Comparison of ENCODE assay signal across 8 cellular contexts in the genomic region with DNA sequence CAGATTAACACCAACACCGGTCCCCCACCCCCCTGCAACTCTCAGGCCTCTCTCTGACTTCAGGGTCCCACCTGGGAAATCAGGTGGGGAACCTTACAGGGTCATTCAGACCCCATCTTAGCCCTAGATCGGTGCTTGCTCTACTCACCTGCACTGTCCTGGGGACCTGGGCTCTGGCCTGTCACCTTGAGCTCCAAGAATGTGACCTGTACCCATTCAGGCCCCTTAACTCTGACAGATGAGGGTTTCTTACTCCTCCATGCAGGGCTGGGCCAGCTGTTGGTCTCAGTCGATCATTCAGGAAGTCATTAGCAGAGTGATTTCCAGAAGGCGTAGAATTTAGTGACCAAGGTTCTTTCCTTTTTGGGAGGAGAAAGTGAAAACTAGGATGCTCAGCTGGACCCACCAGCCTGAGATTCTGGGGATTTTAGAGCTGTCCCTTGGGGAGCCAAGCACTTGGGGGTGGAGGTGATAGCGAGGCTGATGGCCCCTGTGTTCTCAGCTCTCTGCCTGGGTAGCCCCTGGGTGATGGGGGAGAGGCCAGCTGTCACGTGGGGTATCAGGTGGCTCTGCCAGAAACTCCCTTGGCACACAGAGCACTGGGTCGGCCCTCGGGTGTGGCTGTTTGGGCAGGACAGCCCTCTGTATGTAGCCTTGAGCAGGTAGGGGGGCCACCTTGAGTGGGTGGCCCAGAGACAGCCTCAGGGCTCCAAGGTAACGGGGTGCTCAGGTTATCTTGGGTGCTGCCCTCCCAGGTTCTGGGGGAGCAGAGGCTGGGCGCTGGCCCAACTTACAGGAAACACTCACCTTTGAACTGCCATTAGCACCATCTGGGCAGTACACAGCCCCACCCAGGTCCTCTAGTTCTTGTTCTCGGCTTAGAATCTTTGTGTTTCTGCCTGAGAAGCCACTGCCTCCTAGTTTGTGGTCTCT. TPM values are rescaled to one million over a fixed set of nuclear protein-coding genes. Genes with fewer than 3 reads are reported as not detected.
DNase-seq lines count a peak whose midpoint lies in the region; ATAC-seq, FAIRE-seq and TF ChIP-seq lines count a peak whose summit lies in the region.

No MANE protein-coding gene starts in this region.

- H3K4me1 ChIP-seq in HepG2 (ENCODE audit: insufficient read depth, low read length) (peaks cover 91% of the 10 kb centered on the region), suprapubic skin (peaks cover 85% of the 10 kb centered on the region)

- peaks cover 5% of the 10 kb centered on the region for H3K36me3 ChIP-seq in BJ (ENCODE audit: control insufficient read depth, insufficient read depth, low read length)
- H3K36me3 ChIP-seq in HepG2 (replicated peaks in 1 of 2; ENCODE audit: control insufficient read depth in 1 of 2, insufficient read depth in 2 of 2, low read length in 2 of 2), result peaks cover 0 to 9% of the 10 kb centered on the region in 2 experiments; a peak in 2 of 5 replicates
- peaks cover 12% of the 10 kb centered on the region for H3K36me3 ChIP-seq in suprapubic skin

- POLR2A ChIA-PET in BJ (lab: Charles Lee) (interaction anchor here (0.6 to 1.3 kb wide), 2 partner anchors 16 to 152 kb away, joined by 3 to 4 read pairs; a partner anchor contains a TSS), HepG2 (lab: Yijun Ruan, JAX) (interaction anchor here (0.6 to 7.0 kb wide), 17 partner anchors 6 to 245 kb away, joined by 3 to 145 read pairs (median 5); a partner anchor contains a TSS)

- H3K79me2 ChIP-seq in HepG2 (ENCODE audit: insufficient read depth, low read length), result peaks cover 29% of the 10 kb centered on the region

- no peak for TF ChIP-seq RAD21 in HepG2 (CRISPR knock-in tag; IDR thresholded peaks at IDR 0.05)

- CTCF ChIA-PET in BJ (lab: Yijun Ruan, JAX), result interaction anchor here (1.4 to 11.3 kb wide), 4 partner anchors 13 to 36 kb away, joined by 4 to 81 read pairs (median 10); a partner anchor contains a TSS
- CTCF ChIA-PET in HepG2 (lab: Yijun Ruan, JAX; ENCODE audit: low intra/inter-chr PET ratio, low total read pairs), result interaction anchor here (3.3 kb wide), 1 partner anchor 27 kb away, joined by 12 read pairs; no protein-coding TSS in a partner anchor

- no peaks in the 10 kb centered on the region for H3K27me3 ChIP-seq in BJ (ENCODE audit: control insufficient read depth, insufficient read depth, low read length)
- no peaks in the 10 kb centered on the region; a peak in 2 of 5 replicates for H3K27me3 ChIP-seq in HepG2 (ENCODE audit: control insufficient read depth in 1 of 2, insufficient read depth in 2 of 2, low read length in 2 of 2)
- no peaks in the 10 kb centered on the region for H3K27me3 ChIP-seq in suprapubic skin

- H3K9ac ChIP-seq in HepG2 (ENCODE audit: insufficient read depth, low read depth, low read length), result peak overlapping the region; percentile 56

- TF ChIP-seq CTCF in BJ (IDR thresholded peaks at IDR 0.05; ENCODE audit: insufficient read depth, low read depth, low read length) (no peak), HepG2 (CRISPR knock-in tag; IDR thresholded peaks at IDR 0.05) (no peak), suprapubic skin (IDR thresholded peaks at IDR 0.05) (no peak)

- DNase-seq in BJ (ENCODE audit: low read depth) (no peak), NCI-H2171 (lab: John Stamatoyannopoulos, UW) (peak; percentile 8), HepG2 (ENCODE audit: low spot score) (no peak), suprapubic skin (ENCODE audit: low spot score in 2 of 2) (no peak), NCI-H1694 treated with DMSO at 0.1 percent for 48 hours (lab: John Stamatoyannopoulos, UW) (no peak), NCI-H128 (lab: John Stamatoyannopoulos, UW; ENCODE audit: unreplicated experiment) (no peak)

- in situ Hi-C loops in HepG2 (cut with HindIII; ENCODE audit: extremely low pct_ligation_motif_present, low pct_unique_long_range_greater_than_20kb), result loop anchor here (25.0 kb wide), 1 partner anchor 841 kb away; a partner anchor contains a TSS

- H3K9me3 ChIP-seq in HepG2 (ENCODE audit: low read length) (no peaks in the 10 kb centered on the region), suprapubic skin (no peaks in the 10 kb centered on the region)

- TF ChIP-seq EP300 in HepG2 (IDR thresholded peaks at IDR 0.05; ENCODE audit: low read depth in 2 of 2, low read length in 2 of 2) (0 out of 4 replicates have a peak, but pooled peaks of 1 of the 2 experiments have one; percentile 16), HepG2 (CRISPR knock-in tag; IDR thresholded peaks at IDR 0.05; ENCODE audit: borderline replicate concordance) (no peak; the same call in 1 of the 2 replicates), suprapubic skin (IDR thresholded peaks at IDR 0.05) (no peak)

- no peak overlapping the region for H2AFZ ChIP-seq in HepG2 (ENCODE audit: low read length)

- BruUV-seq in HepG2 (replicated peaks; lab: Mats Ljungman, UMichigan), result TSS peak; percentile 46

- intact Hi-C loops in HepG2 (cut with micrococcal nuclease; ENCODE audit: unreplicated experiment), result no loop called here

- TF ChIP-seq POLR2A in HepG2 (IDR thresholded peaks at IDR 0.05; ENCODE audit: insufficient read depth in 1 of 2, low read depth in 2 of 2, low read length in 2 of 2), result peak; percentile 1 to 47; a peak in 1 of 4 replicates
- TF ChIP-seq POLR2A in suprapubic skin (IDR thresholded peaks at IDR 0.05), result no peak

- H3K4me2 ChIP-seq in HepG2 (ENCODE audit: low read depth, low read length), result peak overlapping the region; percentile 86

- H4K20me1 ChIP-seq in HepG2 (ENCODE audit: insufficient read depth, low read length), result peaks cover 5% of the 10 kb centered on the region; the same call in 1 of the 2 replicates

- peak overlapping the region; percentile 57 for H3K27ac ChIP-seq in angular gyrus (ENCODE audit: low read depth, low read length)
- peak overlapping the region; percentile 53 for H3K27ac ChIP-seq in HepG2 (ENCODE audit: extremely low read length, insufficient read depth, low read length)
- H3K27ac ChIP-seq in suprapubic skin, result peak overlapping the region; percentile 88

- no peak for FAIRE-seq in HepG2 (lab: Jason Lieb, UNC)

- peak; percentile 43 for ATAC-seq in GM19452 (IDR thresholded peaks at IDR 0.05; ENCODE audit: unreplicated experiment)
- ATAC-seq in HepG2, result no peak

- WGBS in HepG2 (ENCODE audit: low lambda C conversion rate), result 24% methylated on average over 6 of the region's 11 CpGs
- WGBS in suprapubic skin, result 11% methylated on average over 7 of the region's 11 CpGs

- H3K4me3 ChIP-seq in BJ (ENCODE audit: low read depth, low read length), result peak overlapping the region; percentile 80
- peak overlapping the region; percentile 59 to 71 (median 71) for H3K4me3 ChIP-seq in HepG2 (replicated peaks in 1 of 3; ENCODE audit: insufficient read depth in 1 of 3, low read depth in 2 of 3, low read length in 3 of 3)
- H3K4me3 ChIP-seq in suprapubic skin, result peak overlapping the region; percentile 63

RNA-seq across cellular contexts. Expression of a gene that starts 0.7 kb away (rescaled TPM):
- polyA plus RNA-seq in BJ (2011; rRNA removed) (219 and 368 TPM in 2 replicates), HepG2 (2011; rRNA removed) (43.5 and 65.5 TPM in 2 replicates)
- 477 and 753 TPM in 2 replicates for polyA minus RNA-seq in BJ (2011; rRNA and poly(A)+ RNA removed)
- total RNA-seq in HepG2 (2016; rRNA removed; fragmentation: Illumina TruSeq; extraction: Trizol) (22.0 and 22.9 TPM in 2 replicates), suprapubic skin (100 to 1,000 TPM in 1 of 4 donors, 10 to 100 TPM in 3; 54.9 to 104 (median 68.1) TPM)
- 3.2 and 3.6 TPM in 2 replicates for total RNA-seq in HepG2 (2016; cell fraction: cytosol; rRNA removed; fragmentation: Illumina TruSeq; extraction: Trizol; ENCODE audit: low read depth)
- 15.3 and 24.2 TPM in 2 replicates for total RNA-seq in HepG2 (2016; cell fraction: insoluble cytoplasmic fraction; rRNA removed; fragmentation: Illumina TruSeq; extraction: Trizol)
- total RNA-seq in HepG2 (2016; cell fraction: membrane; rRNA removed; fragmentation: Illumina TruSeq; extraction: Trizol), result 7.2 and 7.3 TPM in 2 replicates
- total RNA-seq in HepG2 (2016; cell fraction: nucleus; rRNA removed; fragmentation: Illumina TruSeq; extraction: Trizol), result 15.6 and 17.1 TPM in 2 replicates
- polyA plus RNA-seq in HepG2 (2011; cell fraction: cytosol; rRNA removed), result 24.9 and 28.2 TPM in 2 replicates
- polyA plus RNA-seq in HepG2 (2011; cell fraction: nucleus; rRNA removed), result 68.9 and 74.4 TPM in 2 replicates
- 36.4 and 37.1 TPM in 2 replicates for polyA plus RNA-seq in HepG2 (2012)
- polyA plus RNA-seq in HepG2 (2016; cell fraction: cytosol; fragmentation: Illumina TruSeq; extraction: Trizol; ENCODE audit: low read depth), result 2.1 TPM in 2 replicates
- polyA plus RNA-seq in HepG2 (2016; cell fraction: insoluble cytoplasmic fraction; fragmentation: Illumina TruSeq; extraction: Trizol; ENCODE audit: low read depth), result 14.5 and 16.2 TPM in 2 replicates
- polyA plus RNA-seq in HepG2 (2016; cell fraction: membrane; fragmentation: Illumina TruSeq; extraction: Trizol; ENCODE audit: low read depth), result 4.3 and 4.9 TPM in 2 replicates
- 18.7 and 20.9 TPM in 2 replicates for polyA plus RNA-seq in HepG2 (2016; cell fraction: nucleus; fragmentation: Illumina TruSeq; extraction: Trizol; ENCODE audit: insufficient read depth, low read depth)
- polyA minus RNA-seq in HepG2 (2011; rRNA and poly(A)+ RNA removed; ENCODE audit: low replicate concordance), result 233 and 295 TPM in 2 replicates
- 33.9 and 42.5 TPM in 2 replicates for polyA minus RNA-seq in HepG2 (2011; cell fraction: cytosol; rRNA and poly(A)+ RNA removed)
- polyA minus RNA-seq in HepG2 (2011; cell fraction: nucleus; rRNA and poly(A)+ RNA removed), result 41.5 and 62.7 TPM in 2 replicates

RNA-seq across cellular contexts. Expression of a gene that starts 5.0 kb away (rescaled TPM):
- 13.9 and 15.6 TPM in 2 replicates for polyA plus RNA-seq in BJ (2011; rRNA removed)
- polyA minus RNA-seq in BJ (2011; rRNA and poly(A)+ RNA removed), result 2.3 and 3.1 TPM in 2 replicates
- total RNA-seq in HepG2 (2016; rRNA removed; fragmentation: Illumina TruSeq; extraction: Trizol), result 66.4 and 74.5 TPM in 2 replicates
- total RNA-seq in HepG2 (2016; cell fraction: cytosol; rRNA removed; fragmentation: Illumina TruSeq; extraction: Trizol; ENCODE audit: low read depth), result 27.0 and 29.8 TPM in 2 replicates
- 66.8 and 70.4 TPM in 2 replicates for total RNA-seq in HepG2 (2016; cell fraction: insoluble cytoplasmic fraction; rRNA removed; fragmentation: Illumina TruSeq; extraction: Trizol)
- 60.2 and 69.2 TPM in 2 replicates for total RNA-seq in HepG2 (2016; cell fraction: membrane; rRNA removed; fragmentation: Illumina TruSeq; extraction: Trizol)
- total RNA-seq in HepG2 (2016; cell fraction: nucleus; rRNA removed; fragmentation: Illumina TruSeq; extraction: Trizol), result 26.7 and 29.3 TPM in 2 replicates
- 9.8 and 9.9 TPM in 2 replicates for polyA plus RNA-seq in HepG2 (2011; rRNA removed)
- polyA plus RNA-seq in HepG2 (2011; cell fraction: cytosol; rRNA removed), result 8.4 and 11.4 TPM in 2 replicates
- 21.8 and 24.6 TPM in 2 replicates for polyA plus RNA-seq in HepG2 (2011; cell fraction: nucleus; rRNA removed)
- 18.6 and 19.8 TPM in 2 replicates for polyA plus RNA-seq in HepG2 (2012)
- polyA plus RNA-seq in HepG2 (2016; cell fraction: cytosol; fragmentation: Illumina TruSeq; extraction: Trizol; ENCODE audit: low read depth), result 35.6 and 42.4 TPM in 2 replicates
- polyA plus RNA-seq in HepG2 (2016; cell fraction: insoluble cytoplasmic fraction; fragmentation: Illumina TruSeq; extraction: Trizol; ENCODE audit: low read depth), result 77.4 and 82.7 TPM in 2 replicates
- 57.3 and 67.2 TPM in 2 replicates for polyA plus RNA-seq in HepG2 (2016; cell fraction: membrane; fragmentation: Illumina TruSeq; extraction: Trizol; ENCODE audit: low read depth)
- polyA plus RNA-seq in HepG2 (2016; cell fraction: nucleus; fragmentation: Illumina TruSeq; extraction: Trizol; ENCODE audit: insufficient read depth, low read depth), result 45.2 and 52.8 TPM in 2 replicates
- polyA minus RNA-seq in HepG2 (2011; rRNA and poly(A)+ RNA removed; ENCODE audit: low replicate concordance), result 5.5 and 6.5 TPM in 2 replicates
- polyA minus RNA-seq in HepG2 (2011; cell fraction: cytosol; rRNA and poly(A)+ RNA removed), result 4.8 and 9.2 TPM in 2 replicates
- 15.1 and 19.6 TPM in 2 replicates for polyA minus RNA-seq in HepG2 (2011; cell fraction: nucleus; rRNA and poly(A)+ RNA removed)
- 10 to 100 TPM; 23.3 to 35.2 (median 23.8) TPM for total RNA-seq in suprapubic skin

RNA-seq across cellular contexts. Expression of a gene that starts 9.0 kb away (rescaled TPM):
- polyA plus RNA-seq in BJ (2011; rRNA removed) (4.5 and 7.6 TPM in 2 replicates), HepG2 (2011; rRNA removed) (1.1 and 1.8 TPM in 2 replicates)
- polyA minus RNA-seq in BJ (2011; rRNA and poly(A)+ RNA removed), result 1.9 and 2.4 TPM in 2 replicates
- total RNA-seq in HepG2 (2016; rRNA removed; fragmentation: Illumina TruSeq; extraction: Trizol) (0.11 and 0.51 TPM in 2 replicates), suprapubic skin (1 to 10 TPM in 3 of 4 donors, not detected in 1; 1.1 to 6.8 (median 3.7) TPM)
- total RNA-seq in HepG2 (2016; cell fraction: cytosol; rRNA removed; fragmentation: Illumina TruSeq; extraction: Trizol; ENCODE audit: low read depth), result not detected in 2 replicates
- total RNA-seq in HepG2 (2016; cell fraction: insoluble cytoplasmic fraction; rRNA removed; fragmentation: Illumina TruSeq; extraction: Trizol), result 0.76 TPM in 1 of 2 replicates, not detected in the other
- total RNA-seq in HepG2 (2016; cell fraction: membrane; rRNA removed; fragmentation: Illumina TruSeq; extraction: Trizol), result 0.28 TPM in 1 of 2 replicates, not detected in the other
- total RNA-seq in HepG2 (2016; cell fraction: nucleus; rRNA removed; fragmentation: Illumina TruSeq; extraction: Trizol), result 1.1 and 1.4 TPM in 2 replicates
- 0.31 and 0.38 TPM in 2 replicates for polyA plus RNA-seq in HepG2 (2011; cell fraction: cytosol; rRNA removed)
- polyA plus RNA-seq in HepG2 (2011; cell fraction: nucleus; rRNA removed), result 16.2 and 16.5 TPM in 2 replicates
- polyA plus RNA-seq in HepG2 (2012), result 1.6 and 1.7 TPM in 2 replicates
- polyA plus RNA-seq in HepG2 (2016; cell fraction: cytosol; fragmentation: Illumina TruSeq; extraction: Trizol; ENCODE audit: low read depth), result 0.08 TPM in 1 of 2 replicates, not detected in the other
- 0.11 and 0.41 TPM in 2 replicates for polyA plus RNA-seq in HepG2 (2016; cell fraction: insoluble cytoplasmic fraction; fragmentation: Illumina TruSeq; extraction: Trizol; ENCODE audit: low read depth)
- 0.07 and 0.15 TPM in 2 replicates for polyA plus RNA-seq in HepG2 (2016; cell fraction: membrane; fragmentation: Illumina TruSeq; extraction: Trizol; ENCODE audit: low read depth)
- 3.5 and 3.7 TPM in 2 replicates for polyA plus RNA-seq in HepG2 (2016; cell fraction: nucleus; fragmentation: Illumina TruSeq; extraction: Trizol; ENCODE audit: insufficient read depth, low read depth)
- polyA minus RNA-seq in HepG2 (2011; rRNA and poly(A)+ RNA removed; ENCODE audit: low replicate concordance), result 0.07 and 0.56 TPM in 2 replicates
- not detected in 2 replicates for polyA minus RNA-seq in HepG2 (2011; cell fraction: cytosol; rRNA and poly(A)+ RNA removed)
- 1.5 and 2.4 TPM in 2 replicates for polyA minus RNA-seq in HepG2 (2011; cell fraction: nucleus; rRNA and poly(A)+ RNA removed)

RNA-seq across cellular contexts. Expression of a gene that starts 14.7 kb away (rescaled TPM):
- 105 and 172 TPM in 2 replicates for polyA plus RNA-seq in BJ (2011; rRNA removed)
- 160 and 209 TPM in 2 replicates for polyA minus RNA-seq in BJ (2011; rRNA and poly(A)+ RNA removed)
- total RNA-seq in HepG2 (2016; rRNA removed; fragmentation: Illumina TruSeq; extraction: Trizol), result 229 and 277 TPM in 2 replicates
- 423 and 431 TPM in 2 replicates for total RNA-seq in HepG2 (2016; cell fraction: cytosol; rRNA removed; fragmentation: Illumina TruSeq; extraction: Trizol; ENCODE audit: low read depth)
- total RNA-seq in HepG2 (2016; cell fraction: insoluble cytoplasmic fraction; rRNA removed; fragmentation: Illumina TruSeq; extraction: Trizol), result 196 and 286 TPM in 2 replicates
- 825 and 837 TPM in 2 replicates for total RNA-seq in HepG2 (2016; cell fraction: membrane; rRNA removed; fragmentation: Illumina TruSeq; extraction: Trizol)
- total RNA-seq in HepG2 (2016; cell fraction: nucleus; rRNA removed; fragmentation: Illumina TruSeq; extraction: Trizol), result 134 and 167 TPM in 2 replicates
- polyA plus RNA-seq in HepG2 (2011; rRNA removed), result 203 and 255 TPM in 2 replicates
- 164 and 235 TPM in 2 replicates for polyA plus RNA-seq in HepG2 (2011; cell fraction: cytosol; rRNA removed)
- polyA plus RNA-seq in HepG2 (2011; cell fraction: nucleus; rRNA removed), result 242 and 334 TPM in 2 replicates
- polyA plus RNA-seq in HepG2 (2012), result 301 and 452 TPM in 2 replicates
- polyA plus RNA-seq in HepG2 (2016; cell fraction: cytosol; fragmentation: Illumina TruSeq; extraction: Trizol; ENCODE audit: low read depth), result 608 and 677 TPM in 2 replicates
- polyA plus RNA-seq in HepG2 (2016; cell fraction: insoluble cytoplasmic fraction; fragmentation: Illumina TruSeq; extraction: Trizol; ENCODE audit: low read depth), result 287 and 420 TPM in 2 replicates
- 1,001 and 1,210 TPM in 2 replicates for polyA plus RNA-seq in HepG2 (2016; cell fraction: membrane; fragmentation: Illumina TruSeq; extraction: Trizol; ENCODE audit: low read depth)
- polyA plus RNA-seq in HepG2 (2016; cell fraction: nucleus; fragmentation: Illumina TruSeq; extraction: Trizol; ENCODE audit: insufficient read depth, low read depth), result 330 and 379 TPM in 2 replicates
- 512 and 628 TPM in 2 replicates for polyA minus RNA-seq in HepG2 (2011; rRNA and poly(A)+ RNA removed; ENCODE audit: low replicate concordance)
- 217 and 237 TPM in 2 replicates for polyA minus RNA-seq in HepG2 (2011; cell fraction: cytosol; rRNA and poly(A)+ RNA removed)
- polyA minus RNA-seq in HepG2 (2011; cell fraction: nucleus; rRNA and poly(A)+ RNA removed), result 59.9 and 60.5 TPM in 2 replicates
- total RNA-seq in suprapubic skin, result 100 to 1,000 TPM in 3 of 4 donors, 10 to 100 TPM in 1; 98.4 to 180 (median 125) TPM

RNA-seq across cellular contexts. Expression of a gene that starts 30.4 kb away (rescaled TPM):
- polyA plus RNA-seq in BJ (2011; rRNA removed), result 43.0 and 68.3 TPM in 2 replicates
- polyA minus RNA-seq in BJ (2011; rRNA and poly(A)+ RNA removed), result 47.6 and 85.6 TPM in 2 replicates
- 103 and 118 TPM in 2 replicates for total RNA-seq in HepG2 (2016; rRNA removed; fragmentation: Illumina TruSeq; extraction: Trizol)
- 18.5 and 19.7 TPM in 2 replicates for total RNA-seq in HepG2 (2016; cell fraction: cytosol; rRNA removed; fragmentation: Illumina TruSeq; extraction: Trizol; ENCODE audit: low read depth)
- total RNA-seq in HepG2 (2016; cell fraction: insoluble cytoplasmic fraction; rRNA removed; fragmentation: Illumina TruSeq; extraction: Trizol), result 91.9 and 121 TPM in 2 replicates
- total RNA-seq in HepG2 (2016; cell fraction: membrane; rRNA removed; fragmentation: Illumina TruSeq; extraction: Trizol), result 25.3 and 25.9 TPM in 2 replicates
- 125 and 140 TPM in 2 replicates for total RNA-seq in HepG2 (2016; cell fraction: nucleus; rRNA removed; fragmentation: Illumina TruSeq; extraction: Trizol)
- 68.4 and 95.8 TPM in 2 replicates for polyA plus RNA-seq in HepG2 (2011; rRNA removed)
- polyA plus RNA-seq in HepG2 (2011; cell fraction: cytosol; rRNA removed), result 37.5 and 70.2 TPM in 2 replicates
- 159 and 266 TPM in 2 replicates for polyA plus RNA-seq in HepG2 (2011; cell fraction: nucleus; rRNA removed)
- 32.0 and 51.7 TPM in 2 replicates for polyA plus RNA-seq in HepG2 (2012)
- 11.4 and 13.1 TPM in 2 replicates for polyA plus RNA-seq in HepG2 (2016; cell fraction: cytosol; fragmentation: Illumina TruSeq; extraction: Trizol; ENCODE audit: low read depth)
- 85.0 and 106 TPM in 2 replicates for polyA plus RNA-seq in HepG2 (2016; cell fraction: insoluble cytoplasmic fraction; fragmentation: Illumina TruSeq; extraction: Trizol; ENCODE audit: low read depth)
- 15.8 and 19.2 TPM in 2 replicates for polyA plus RNA-seq in HepG2 (2016; cell fraction: membrane; fragmentation: Illumina TruSeq; extraction: Trizol; ENCODE audit: low read depth)
- 240 and 250 TPM in 2 replicates for polyA plus RNA-seq in HepG2 (2016; cell fraction: nucleus; fragmentation: Illumina TruSeq; extraction: Trizol; ENCODE audit: insufficient read depth, low read depth)
- 158 and 325 TPM in 2 replicates for polyA minus RNA-seq in HepG2 (2011; rRNA and poly(A)+ RNA removed; ENCODE audit: low replicate concordance)
- 28.8 and 45.0 TPM in 2 replicates for polyA minus RNA-seq in HepG2 (2011; cell fraction: cytosol; rRNA and poly(A)+ RNA removed)
- polyA minus RNA-seq in HepG2 (2011; cell fraction: nucleus; rRNA and poly(A)+ RNA removed), result 109 and 117 TPM in 2 replicates
- 10 to 100 TPM; 42.8 to 65.7 (median 55.1) TPM for total RNA-seq in suprapubic skin

Comparison
In these comparisons a context has a peak if more than half of its experiments do, and no peak if none do; other contexts are left out.
1. POLR2A ChIP-seq: peak in HepG2 (2 of 2); none in suprapubic skin (0 of 2).
2. Peak in every context shown above with its lines, with median percentiles within 50 percentile points of each other: H3K4me3 ChIP-seq and H3K27ac ChIP-seq.